Comparison of ENCODE assay signal across 26 cellular contexts in the genomic region with DNA sequence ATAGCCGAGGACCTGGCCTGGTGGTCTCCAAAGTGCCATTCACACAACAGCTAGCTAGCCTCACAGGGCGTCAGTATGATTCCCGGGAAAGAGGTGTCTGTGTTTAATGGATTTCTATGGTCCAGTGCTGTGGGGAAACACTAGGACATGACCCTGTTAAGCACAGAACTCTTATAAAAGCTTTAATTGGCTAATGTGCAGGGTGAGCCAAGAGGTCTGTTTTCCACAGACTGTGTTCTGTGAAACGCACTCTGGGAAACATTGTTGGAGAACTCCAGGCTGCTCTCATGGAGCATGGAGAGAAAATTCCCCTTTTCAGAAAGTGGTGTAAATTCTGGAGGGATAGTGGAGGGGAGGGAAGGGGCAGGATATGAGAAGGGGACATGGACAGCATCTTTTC.
"Had no signal": no experiment of that assay in that cellular context is flagged by ENCODE, and none has a peak within 500 bp of the region (broad histone marks: within the 10 kb centered on the region; RNA-seq: fewer than 3 reads in every experiment).

No MANE protein-coding gene starts in this region.

- H3K4me3 ChIP-seq: ascending aorta, breast epithelium, cardiac muscle cell, coronary artery, dorsolateral prefrontal cortex, gastrocnemius medialis had no signal

- H3K36me3 ChIP-seq: ascending aorta, breast epithelium, cardiac muscle cell, gastrocnemius medialis had no signal

- ATAC-seq: activated naive CD4-positive, alpha-beta T cell treated with anti-CD3 and anti-CD28 coated beads, Interleukin-2, amount 50 U/mL, for 72 hours; activated T-cell treated with anti-CD3 and anti-CD28 coated beads, Interleukin-2, amount 50 U/mL, for 72 hours; esophagus mucosa; gastrocnemius medialis; WTC11 had no signal

- DNase-seq: activated CD4-positive, alpha-beta memory T cell treated with anti-CD3 and anti-CD28 coated beads, Interleukin-2, amount 10 ng/mL, durations not matched to agents 7 days and 5 days; activated CD4-positive, alpha-beta T cell treated with anti-CD3 and anti-CD28 coated beads for 1 hour; activated CD4-positive, alpha-beta T cell treated with anti-CD3 and anti-CD28 coated beads for 4 hours; activated CD4-positive, alpha-beta T cell treated with anti-CD3 and anti-CD28 coated beads, Interleukin-2, amount 10 ng/mL, durations not matched to agents 7 days and 5 days; activated CD4-positive, alpha-beta T cell treated with anti-CD3 and anti-CD28 coated beads, Interleukin-2, amount 50 U/mL, for 4 hours; activated CD8-positive, alpha-beta memory T cell treated with anti-CD3 and anti-CD28 coated beads, Interleukin-2, amount 50 U/mL, for 48 hours; activated gamma-delta T cell; activated naive CD4-positive, alpha-beta T cell; activated naive CD4-positive, alpha-beta T cell treated with anti-CD3 and anti-CD28 coated beads, Interleukin-2, amount 10 ng/mL, durations not matched to agents 7 days and 5 days; activated naive CD8-positive, alpha-beta T cell treated with anti-CD3 and anti-CD28 coated beads, Interleukin-2, amount 10 ng/mL, durations not matched to agents 7 days and 5 days; activated T-cell treated with anti-CD3 and anti-CD28 coated beads for 4 hours; activated T-cell treated with anti-CD3 and anti-CD28 coated beads, Interleukin-2, amount 50 U/mL, for 24 hours; activated T-cell treated with anti-CD3 and anti-CD28 coated beads, Interleukin-2, amount 50 U/mL, for 72 hours; dorsolateral prefrontal cortex; effector memory CD4-positive, alpha-beta T cell; endodermal cell; foreskin fibroblast; gastrocnemius medialis; T-helper 2 cell had no signal

- H3K27ac ChIP-seq: ascending aorta, breast epithelium, cardiac muscle cell, coronary artery, gastrocnemius medialis had no signal

- H3K27me3 ChIP-seq: ascending aorta, breast epithelium, cardiac muscle cell, dorsolateral prefrontal cortex, gastrocnemius medialis had no signal

- H3K4me1 ChIP-seq: breast epithelium, gastrocnemius medialis had no signal

- H3K9me3 ChIP-seq: ascending aorta, breast epithelium, gastrocnemius medialis had no signal
